Comparison of ENCODE assay signal across 8 cellular contexts in the genomic region with DNA sequence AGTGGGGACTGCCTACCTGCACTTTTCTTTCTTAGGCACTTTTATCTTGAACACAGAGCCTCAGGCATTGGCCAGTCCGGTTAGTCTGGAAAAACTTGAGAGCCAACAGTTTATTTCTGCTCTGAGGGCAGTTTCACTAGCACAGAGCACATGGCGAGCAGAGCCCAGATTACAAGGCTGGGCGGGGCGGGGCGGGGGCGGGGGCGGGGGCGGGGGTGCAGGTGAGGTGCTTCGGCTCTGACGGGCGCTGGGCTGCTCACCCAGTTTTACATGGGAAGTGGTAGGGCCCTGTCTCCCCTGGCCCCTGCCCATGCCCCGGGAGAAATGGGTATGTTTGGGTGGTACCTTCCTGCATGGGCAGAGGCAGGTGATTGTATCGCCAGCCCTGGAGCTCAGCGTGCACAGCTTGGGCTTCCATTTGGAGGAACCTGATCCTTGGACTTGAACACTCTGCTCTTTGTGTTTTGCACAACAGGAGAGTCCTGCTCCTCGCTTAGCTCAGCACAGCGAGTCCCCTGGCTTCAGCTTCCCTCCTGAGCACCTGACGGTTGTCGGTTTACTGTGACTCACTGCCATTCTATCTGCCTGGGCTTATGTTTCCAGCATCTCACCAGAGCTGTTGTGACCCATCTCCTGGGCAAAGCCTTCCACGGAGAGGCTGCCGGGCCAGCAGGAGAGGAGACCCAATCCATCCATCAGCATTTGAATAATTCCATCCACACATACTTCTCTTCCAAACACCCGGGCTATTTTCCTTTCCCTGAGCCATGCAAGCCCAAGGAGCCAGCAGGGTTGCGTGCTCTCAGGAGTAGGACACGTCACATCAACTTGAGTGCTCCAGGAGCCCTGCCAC.
A peak's percentile ranks its signal among the peaks of the same experiment; 100 is the strongest.
DNase-seq lines count a peak whose midpoint lies in the region; ATAC-seq and TF ChIP-seq lines count a peak whose summit lies in the region.

No MANE protein-coding gene starts in this region.

- peak; percentile 96 for DNase-seq in EH (ENCODE audit: low read depth)
- peak; percentile 59 for DNase-seq in H9
- peak; percentile 96 for DNase-seq in NCI-H69 (lab: John Stamatoyannopoulos, UW)
- DNase-seq in activated T-cell treated with anti-CD3 and anti-CD28 coated beads, Interleukin-2, amount 50 U/mL, for 1 hour, result peak; percentile 77
- peak; percentile 70 for DNase-seq in fibroblast of pulmonary artery (ENCODE audit: low read depth)
- DNase-seq in retina, result peak; percentile 14

- no peak overlapping the region for H2BK12ac ChIP-seq in H9 (ENCODE audit: insufficient read length, low read depth, low read length)

- no peak overlapping the region for H2BK15ac ChIP-seq in H9 (ENCODE audit: low read depth, low read length)

- H3K4ac ChIP-seq in H9 (ENCODE audit: low read depth, low read length), result no peak overlapping the region

- H3K9me3 ChIP-seq in H9 (ENCODE audit: control insufficient read depth, low read depth, low read length), result no peaks in the 10 kb centered on the region

- H3K9ac ChIP-seq in H9 (ENCODE audit: extremely low read depth, insufficient read length, low read length), result no peak overlapping the region

- H4K20me1 ChIP-seq in H9 (ENCODE audit: control insufficient read depth, insufficient read depth, insufficient read length), result no peaks in the 10 kb centered on the region

- H4K8ac ChIP-seq in H9 (replicated peaks; ENCODE audit: insufficient read length, low read depth, low read length), result no peak overlapping the region

- H3K27ac Mint-ChIP-seq in H9, result no peak overlapping the region; a peak in 1 of 7 replicates

- H3K27ac ChIP-seq in H9 (ENCODE audit: insufficient read length, low read depth, low read length), result no peak overlapping the region

- no peak overlapping the region for H3K4me3 ChIP-seq in fibroblast of pulmonary artery (replicated peaks; ENCODE audit: low read depth, low read length)

- no peaks in the 10 kb centered on the region for H3K79me1 ChIP-seq in H9 (ENCODE audit: insufficient read depth, low read depth, low read length, poor library complexity, severe bottlenecking)

- no CpG with 5 or more reads among the region's 23 CpGs for WGBS in H9 (ENCODE audit: extremely low coverage, insufficient read length, low lambda C conversion rate)

- peaks cover 53% of the 10 kb centered on the region for H3K27me3 Mint-ChIP-seq in H9 (ENCODE audit: low read depth)

- H3K4me2 ChIP-seq in H9 (ENCODE audit: insufficient read depth, insufficient read length, low read length), result peak overlapping the region; percentile 3

- no peak overlapping the region for H3K23ac ChIP-seq in H9 (ENCODE audit: insufficient read length, low read depth, low read length)

- no peak for ATAC-seq in HG03520 (IDR thresholded peaks at IDR 0.05; ENCODE audit: unreplicated experiment)
- no peak for ATAC-seq in HG02763 (IDR thresholded peaks at IDR 0.05; ENCODE audit: unreplicated experiment)

- H2BK5ac ChIP-seq in H9 (ENCODE audit: insufficient read length, low read length), result no peak overlapping the region

- H2BK20ac ChIP-seq in H9 (ENCODE audit: low read depth, low read length, poor library complexity, severe bottlenecking), result no peak overlapping the region

- no peak overlapping the region for H4K5ac ChIP-seq in H9 (ENCODE audit: insufficient read length, low read depth, low read length)

- peaks cover 8% of the 10 kb centered on the region for H3K23me2 ChIP-seq in H9 (ENCODE audit: insufficient read length, low read depth, low read length, poor library complexity, severe bottlenecking)

- no peaks in the 10 kb centered on the region; a peak in 1 of 7 replicates for H3K36me3 Mint-ChIP-seq in H9 (ENCODE audit: insufficient read depth in 1 of 3, low read depth in 3 of 3)

- H3K79me2 ChIP-seq in H9 (ENCODE audit: insufficient read depth, low read length), result no peaks in the 10 kb centered on the region

- no peaks in the 10 kb centered on the region; the same call in 1 of the 2 replicates for H3K27me3 ChIP-seq in H9 (ENCODE audit: insufficient read depth, low read length)

- H2AFZ ChIP-seq in H9 (ENCODE audit: low read length), result no peak overlapping the region

- H3K56ac ChIP-seq in H9 (ENCODE audit: insufficient read length, low read depth, low read length), result no peak overlapping the region

- H4K91ac ChIP-seq in H9 (ENCODE audit: insufficient read length, low read depth, low read length), result no peak overlapping the region

- no peak overlapping the region for H2AK5ac ChIP-seq in H9 (ENCODE audit: insufficient read length, low read length)

- H3K4me3 Mint-ChIP-seq in H9, result peak overlapping the region in 1 of 2 experiments; percentile 22; a peak in 3 of 5 replicates

- no peak overlapping the region for H3T11ph ChIP-seq in H9 (ENCODE audit: low read length)

- peak overlapping the region; percentile 74 for H3K14ac ChIP-seq in H9 (ENCODE audit: insufficient read depth, low read length)

- TF ChIP-seq CTCF in H9 (conservative IDR thresholded peaks at IDR 0.05), result no peak
- TF ChIP-seq CTCF in fibroblast of pulmonary artery (IDR thresholded peaks at IDR 0.05; ENCODE audit: low read length, missing control alignments), result no peak

- H3K4me1 Mint-ChIP-seq in H9, result peaks cover 40 to 49% of the 10 kb centered on the region in 2 experiments

- H3K9me3 Mint-ChIP-seq in H9, result no peaks in the 10 kb centered on the region

- no peak overlapping the region for H3K18ac ChIP-seq in H9 (ENCODE audit: insufficient read length, low read depth, low read length)

- no peak overlapping the region for H2BK120ac ChIP-seq in H9 (ENCODE audit: low read depth, low read length, poor library complexity, severe bottlenecking)

- peaks cover 7% of the 10 kb centered on the region; the same call in 1 of the 2 replicates for H3K4me1 ChIP-seq in H9 (ENCODE audit: insufficient read depth, low read length)

Comparison
In these comparisons a context has a peak if more than half of its experiments do, and no peak if none do; other contexts are left out.
1. DNase-seq: peak in every context shown above with its lines; median percentile 96 in EH; 96 in NCI-H69; 77 in activated T-cell treated with anti-CD3 and anti-CD28 coated beads, Interleukin-2, amount 50 U/mL, for 1 hour; 70 in fibroblast of pulmonary artery; 59 in H9; 14 in retina.